8 cellular contexts compared by ENCODE assay signal in genomic region chr14:72892103-72892878, GRCh38. TPM values are rescaled to one million over a fixed set of nuclear protein-coding genes. Genes with fewer than 3 reads are reported as not detected.
DNase-seq lines count a peak whose midpoint lies in the region; ATAC-seq and TF ChIP-seq lines count a peak whose summit lies in the region.

No MANE protein-coding gene starts in this region.

- H3K27ac ChIP-seq in iPS-20b (ENCODE audit: low read length) (no peak overlapping the region), smooth muscle cell (ENCODE audit: low read depth) (no peak overlapping the region)

- no peak for ATAC-seq in activated naive CD8-positive, alpha-beta T cell treated with anti-CD3 and anti-CD28 coated beads, Interleukin-2, amount 50 U/mL, for 24 hours
- ATAC-seq in HG03520 (IDR thresholded peaks at IDR 0.05; ENCODE audit: unreplicated experiment): no peak

- POLR2A ChIA-PET in GM10248 (lab: Yijun Ruan, JAX): no interaction called here

- H2AFZ ChIP-seq in smooth muscle cell (ENCODE audit: low read depth): peak overlapping the region; percentile 68

- in situ Hi-C loops in G401 (cut with HindIII; ENCODE audit: low sequenced_read_pairs): no loop called here

- H3K36me3 Mint-ChIP-seq in activated naive CD8-positive, alpha-beta T cell treated with anti-CD3 and anti-CD28 coated beads, Interleukin-2, amount 50 U/mL, for 24 hours (ENCODE audit: low read depth): no peaks in the 10 kb centered on the region

- H3K4me3 ChIP-seq in iPS-20b (ENCODE audit: low read length) (peak overlapping the region; percentile 80), smooth muscle cell (peak overlapping the region; percentile 96)

- peaks cover 24% of the 10 kb centered on the region for H3K4me1 Mint-ChIP-seq in activated naive CD8-positive, alpha-beta T cell treated with anti-CD3 and anti-CD28 coated beads, Interleukin-2, amount 50 U/mL, for 24 hours

- H3K36me3 ChIP-seq in iPS-20b (ENCODE audit: insufficient read depth, low read depth, low read length): no peaks in the 10 kb centered on the region
- no peaks in the 10 kb centered on the region for H3K36me3 ChIP-seq in smooth muscle cell (ENCODE audit: low read depth)

- DNase-seq in G401 (ENCODE audit: low spot score): peak; percentile 58
- peak; percentile 18 for DNase-seq in NCI-H526 treated with DMSO at 0.1 percent for 48 hours (lab: John Stamatoyannopoulos, UW)
- DNase-seq in activated naive CD8-positive, alpha-beta T cell treated with anti-CD3 and anti-CD28 coated beads, Interleukin-2, amount 50 U/mL, for 24 hours: peak; percentile 26
- DNase-seq in smooth muscle cell (lab: John Stamatoyannopoulos, UW; ENCODE audit: unreplicated experiment): no peak
- no peak for DNase-seq in HuH-7.5 (ENCODE audit: low spot score)
- DNase-seq in GM10248 (ENCODE audit: extremely low spot score): no peak

- H3K27me3 Mint-ChIP-seq in activated naive CD8-positive, alpha-beta T cell treated with anti-CD3 and anti-CD28 coated beads, Interleukin-2, amount 50 U/mL, for 24 hours: peaks cover 62% of the 10 kb centered on the region

- WGBS in smooth muscle cell (ENCODE audit: low lambda C conversion rate): 2% methylated on average over 47 of the region's 47 CpGs

- peaks cover 16% of the 10 kb centered on the region for H3K79me2 ChIP-seq in smooth muscle cell (ENCODE audit: low read depth)

- H3K27ac Mint-ChIP-seq in activated naive CD8-positive, alpha-beta T cell treated with anti-CD3 and anti-CD28 coated beads, Interleukin-2, amount 50 U/mL, for 24 hours: peak overlapping the region; percentile 82

- H4K20me1 ChIP-seq in smooth muscle cell (ENCODE audit: low read depth): peaks cover 19% of the 10 kb centered on the region

- H3K4me2 ChIP-seq in smooth muscle cell: peak overlapping the region; percentile 88

- no peak overlapping the region for H3K9ac ChIP-seq in iPS-20b (ENCODE audit: low read depth, low read length)
- no peak overlapping the region for H3K9ac ChIP-seq in smooth muscle cell (ENCODE audit: low read depth)

- H3K27me3 ChIP-seq in iPS-20b (ENCODE audit: insufficient read depth, low read length) (peaks cover 80% of the 10 kb centered on the region), smooth muscle cell (ENCODE audit: low read depth) (peaks cover 38% of the 10 kb centered on the region)

- H3K9me3 Mint-ChIP-seq in activated naive CD8-positive, alpha-beta T cell treated with anti-CD3 and anti-CD28 coated beads, Interleukin-2, amount 50 U/mL, for 24 hours: no peaks in the 10 kb centered on the region

- CTCF ChIA-PET in GM10248 (lab: Yijun Ruan, JAX): interaction anchor here (1.1 to 5.5 kb wide), 3 partner anchors 12 to 378 kb away, joined by 4 to 53 read pairs (median 6); no protein-coding TSS in a partner anchor

- H3K9me3 ChIP-seq in iPS-20b (ENCODE audit: insufficient read depth, low read depth, low read length): no peaks in the 10 kb centered on the region
- H3K9me3 ChIP-seq in smooth muscle cell (replicated peaks; ENCODE audit: low read depth): no peaks in the 10 kb centered on the region

- no peaks in the 10 kb centered on the region for H3F3A ChIP-seq in smooth muscle cell (ENCODE audit: low read depth)

- H3K4me1 ChIP-seq in iPS-20b (ENCODE audit: insufficient read depth, low read length): peaks cover 36% of the 10 kb centered on the region; the same call in 1 of the 2 replicates
- peaks cover 55% of the 10 kb centered on the region for H3K4me1 ChIP-seq in smooth muscle cell (ENCODE audit: low read depth)

- TF ChIP-seq CTCF in smooth muscle cell (IDR thresholded peaks at IDR 0.05; ENCODE audit: borderline replicate concordance, insufficient read depth, poor library complexity, severe bottlenecking) (no peak), GM10248 (IDR thresholded peaks at IDR 0.05; ENCODE audit: control extremely low read depth, extremely low read depth, low read depth, missing control alignments) (no peak)

- H3K4me3 Mint-ChIP-seq in activated naive CD8-positive, alpha-beta T cell treated with anti-CD3 and anti-CD28 coated beads, Interleukin-2, amount 50 U/mL, for 24 hours: peak overlapping the region; percentile 88

RNA-seq across cellular contexts. Expression of gene DPF3, which starts 1.6 kb away (rescaled TPM):
- total RNA-seq in G401 (2014; rRNA removed; shearing (Covaris generic)): not detected in 2 replicates
- total RNA-seq in smooth muscle cell: 10.8 and 12.6 TPM in 2 replicates
- 3.6 and 4.9 TPM in 2 replicates for polyA plus RNA-seq in smooth muscle cell

RNA-seq across cellular contexts. Expression of gene DCAF4, which starts 34.0 kb away (rescaled TPM):
- total RNA-seq in G401 (2014; rRNA removed; shearing (Covaris generic)): 17.0 and 24.8 TPM in 2 replicates
- 9.2 and 13.2 TPM in 2 replicates for total RNA-seq in smooth muscle cell
- 7.6 and 8.2 TPM in 2 replicates for polyA plus RNA-seq in smooth muscle cell

Comparison
In these comparisons a context has a peak if more than half of its experiments do, and no peak if none do; other contexts are left out.
1. DNase-seq: peak in G401 (single experiment), NCI-H526 treated with DMSO at 0.1 percent for 48 hours (single experiment) and activated naive CD8-positive, alpha-beta T cell treated with anti-CD3 and anti-CD28 coated beads, Interleukin-2, amount 50 U/mL, for 24 hours (single experiment); none in smooth muscle cell (single experiment), HuH-7.5 (single experiment) and GM10248 (single experiment).
2. RNA of gene DPF3, which starts 1.6 kb away (total RNA-seq): 10.8 to 12.6 TPM in smooth muscle cell; not detected in G401; every median in the first group is over 10 times any median in the second.